2 cellular contexts compared by ENCODE assay signal in the genomic region with DNA sequence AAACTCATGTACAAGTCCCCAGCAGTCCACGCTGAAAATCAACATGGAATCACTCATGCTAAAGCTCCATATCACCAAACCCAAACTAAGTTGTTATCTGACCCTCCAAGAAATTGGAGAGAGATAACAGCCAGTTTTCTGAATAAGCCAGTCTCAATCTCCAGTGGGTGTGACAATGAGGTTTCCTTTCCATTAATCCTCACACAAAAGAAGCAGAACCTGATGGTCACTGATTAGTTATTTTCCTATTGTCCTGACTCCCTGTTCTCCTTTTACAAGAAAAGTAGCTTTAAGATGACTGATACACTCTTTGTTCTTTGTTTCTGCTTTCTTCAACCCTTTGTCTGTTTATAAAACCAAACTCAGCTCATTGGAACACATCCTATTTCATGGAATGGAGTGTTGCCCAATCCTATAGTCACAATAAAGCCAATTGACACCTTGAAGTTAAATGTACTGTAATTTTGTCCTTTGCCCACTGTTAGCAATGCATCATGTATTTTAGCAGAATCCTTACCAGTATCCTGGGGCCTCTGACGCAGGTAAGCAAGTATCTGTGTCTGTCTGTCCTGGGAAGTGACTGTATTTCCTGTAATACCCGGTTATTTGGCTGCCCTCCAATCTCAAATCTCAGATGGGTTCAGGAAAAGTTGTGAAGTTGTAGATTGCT.
TF ChIP-seq lines count a peak whose summit lies in the region.

No MANE protein-coding gene starts in this region.

TF ChIP-seq in SK-N-SH treated with all-trans-retinoic acid at 6 μM for 48 hours, 23 proteins besides CTCF, POLR2A, EP300 and RAD21 (continued from another document):
- TF ChIP-seq ZC3H10 (CRISPR knock-in tag; IDR thresholded peaks at IDR 0.05) (no peak), BACH2 (CRISPR knock-in tag; IDR thresholded peaks at IDR 0.05; ENCODE audit: borderline replicate concordance) (no peak), ZFP3 (CRISPR knock-in tag; IDR thresholded peaks at IDR 0.05) (no peak), POU6F1 (CRISPR knock-in tag; IDR thresholded peaks at IDR 0.05; ENCODE audit: borderline replicate concordance, low read depth) (no peak), ZFP30 (CRISPR knock-in tag; IDR thresholded peaks at IDR 0.05) (no peak), TOX (CRISPR knock-in tag; IDR thresholded peaks at IDR 0.05; ENCODE audit: borderline replicate concordance) (no peak)
- TF ChIP-seq, protein P1, sequence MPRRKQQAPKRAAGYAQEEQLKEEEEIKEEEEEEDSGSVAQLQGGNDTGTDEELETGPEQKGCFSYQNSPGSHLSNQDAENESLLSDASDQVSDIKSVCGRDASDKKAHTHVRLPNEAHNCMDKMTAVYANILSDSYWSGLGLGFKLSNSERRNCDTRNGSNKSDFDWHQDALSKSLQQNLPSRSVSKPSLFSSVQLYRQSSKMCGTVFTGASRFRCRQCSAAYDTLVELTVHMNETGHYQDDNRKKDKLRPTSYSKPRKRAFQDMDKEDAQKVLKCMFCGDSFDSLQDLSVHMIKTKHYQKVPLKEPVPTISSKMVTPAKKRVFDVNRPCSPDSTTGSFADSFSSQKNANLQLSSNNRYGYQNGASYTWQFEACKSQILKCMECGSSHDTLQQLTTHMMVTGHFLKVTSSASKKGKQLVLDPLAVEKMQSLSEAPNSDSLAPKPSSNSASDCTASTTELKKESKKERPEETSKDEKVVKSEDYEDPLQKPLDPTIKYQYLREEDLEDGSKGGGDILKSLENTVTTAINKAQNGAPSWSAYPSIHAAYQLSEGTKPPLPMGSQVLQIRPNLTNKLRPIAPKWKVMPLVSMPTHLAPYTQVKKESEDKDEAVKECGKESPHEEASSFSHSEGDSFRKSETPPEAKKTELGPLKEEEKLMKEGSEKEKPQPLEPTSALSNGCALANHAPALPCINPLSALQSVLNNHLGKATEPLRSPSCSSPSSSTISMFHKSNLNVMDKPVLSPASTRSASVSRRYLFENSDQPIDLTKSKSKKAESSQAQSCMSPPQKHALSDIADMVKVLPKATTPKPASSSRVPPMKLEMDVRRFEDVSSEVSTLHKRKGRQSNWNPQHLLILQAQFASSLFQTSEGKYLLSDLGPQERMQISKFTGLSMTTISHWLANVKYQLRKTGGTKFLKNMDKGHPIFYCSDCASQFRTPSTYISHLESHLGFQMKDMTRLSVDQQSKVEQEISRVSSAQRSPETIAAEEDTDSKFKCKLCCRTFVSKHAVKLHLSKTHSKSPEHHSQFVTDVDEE (CRISPR knock-in tag; IDR thresholded peaks at IDR 0.05) = no peak

TF ChIP-seq in SK-N-SH, 30 proteins besides CTCF, POLR2A, EP300 and RAD21 (continued from another document):
- no peak for TF ChIP-seq MXI1 (IDR thresholded peaks at IDR 0.05; ENCODE audit: low read depth, low read length)
- TF ChIP-seq CHD2 (IDR thresholded peaks at IDR 0.05; ENCODE audit: low read length, partially characterized antibody) = no peak
- no peak for TF ChIP-seq FOXM1 (IDR thresholded peaks at IDR 0.05; ENCODE audit: low read depth)
- no peak for TF ChIP-seq ZBTB33 (IDR thresholded peaks at IDR 0.05; ENCODE audit: borderline replicate concordance, low read depth)
- TF ChIP-seq NFIC (IDR thresholded peaks at IDR 0.05; ENCODE audit: borderline replicate concordance) = no peak; the same call in 1 of the 2 replicates
- TF ChIP-seq, protein P2, sequence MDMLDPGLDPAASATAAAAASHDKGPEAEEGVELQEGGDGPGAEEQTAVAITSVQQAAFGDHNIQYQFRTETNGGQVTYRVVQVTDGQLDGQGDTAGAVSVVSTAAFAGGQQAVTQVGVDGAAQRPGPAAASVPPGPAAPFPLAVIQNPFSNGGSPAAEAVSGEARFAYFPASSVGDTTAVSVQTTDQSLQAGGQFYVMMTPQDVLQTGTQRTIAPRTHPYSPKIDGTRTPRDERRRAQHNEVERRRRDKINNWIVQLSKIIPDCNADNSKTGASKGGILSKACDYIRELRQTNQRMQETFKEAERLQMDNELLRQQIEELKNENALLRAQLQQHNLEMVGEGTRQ (IDR thresholded peaks at IDR 0.05; ENCODE audit: borderline replicate concordance, low read depth, low read length) = no peak
